ENCODE assay signal across 8 cellular contexts in the genomic region with DNA sequence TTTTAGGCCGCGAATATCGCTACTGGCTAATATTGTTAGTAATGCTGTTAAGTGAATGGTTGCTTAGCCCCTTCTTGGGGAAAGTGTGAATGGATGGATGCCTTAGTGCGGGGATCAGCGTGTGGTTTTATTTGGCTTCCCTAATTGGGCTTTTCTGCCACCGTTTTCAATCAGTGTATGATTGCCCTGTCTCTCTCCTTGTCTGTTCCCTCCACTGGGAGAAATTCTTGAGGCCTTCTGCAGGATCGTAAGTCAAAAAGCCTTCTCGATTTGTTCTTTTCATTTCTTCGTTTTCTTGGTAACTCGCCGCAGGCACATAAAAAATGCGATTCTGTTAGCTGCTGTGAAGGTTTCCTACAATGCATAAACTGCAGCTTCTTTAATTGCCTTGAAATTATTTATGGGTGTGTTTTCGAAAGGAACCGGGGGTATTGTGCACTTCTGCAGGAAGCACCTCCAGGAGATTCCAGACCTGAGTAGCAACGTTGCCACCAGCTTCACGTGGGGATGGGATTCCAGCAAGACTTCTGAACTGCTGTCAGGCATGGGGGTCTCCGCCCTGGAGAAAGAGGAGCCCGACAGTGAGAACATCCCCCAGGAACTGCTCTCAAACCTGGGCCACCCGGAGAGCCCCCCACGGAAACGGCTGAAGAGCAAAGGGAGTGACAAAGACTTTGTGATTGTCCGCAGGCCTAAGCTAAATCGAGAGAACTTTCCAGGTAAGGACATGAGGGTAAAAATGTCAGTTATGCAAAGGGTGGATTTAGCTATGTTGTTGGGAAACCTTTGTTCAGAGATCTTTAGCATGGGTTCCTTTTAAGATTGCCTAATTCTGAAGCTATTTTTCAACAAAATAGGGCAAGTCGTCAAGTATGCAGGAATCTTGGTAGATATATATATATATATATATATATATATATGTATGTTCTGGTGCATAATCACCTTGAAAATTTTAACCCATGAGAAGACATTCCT. TPM values are rescaled to one million over a fixed set of nuclear protein-coding genes. Genes with fewer than 3 reads are reported as not detected.
DNase-seq lines count a peak whose midpoint lies in the region; ATAC-seq, FAIRE-seq and TF ChIP-seq lines count a peak whose summit lies in the region.

No MANE protein-coding gene starts in this region.

- FAIRE-seq in GM12891 (lab: Jason Lieb, UNC) = no peak

- H3K4me1 Mint-ChIP-seq in natural killer cell treated with Interleukin-12 subunit alpha and Interleukin-12 subunit beta and Interleukin-15 and Interleukin-18, amount 100 ng/mL, for 72 hours (ENCODE audit: low read depth in 2 of 2) = peaks cover 35 to 42% of the 10 kb centered on the region in 2 donors

- in situ Hi-C loops in SK-MEL-5 (cut with HindIII; ENCODE audit: low pct_unique_long_range_greater_than_20kb, low sequenced_read_pairs) = no loop called here

- TF ChIP-seq CTCF in epithelial cell of proximal tubule (conservative IDR thresholded peaks at IDR 0.05; ENCODE audit: low read depth, low read length) = no peak

- H3K27me3 Mint-ChIP-seq in natural killer cell treated with Interleukin-12 subunit alpha and Interleukin-12 subunit beta and Interleukin-15 and Interleukin-18, amount 100 ng/mL, for 72 hours = no peaks in the 10 kb centered on the region

- peak; percentile 1 for ATAC-seq in HG02642 (IDR thresholded peaks at IDR 0.05; ENCODE audit: poor library complexity, unreplicated experiment)
- ATAC-seq in natural killer cell treated with Interleukin-12 subunit alpha and Interleukin-12 subunit beta and Interleukin-15 and Interleukin-18, amount 100 ng/mL, for 72 hours = no peak

- TF ChIP-seq POLR2A in GM12891 (IDR thresholded peaks at IDR 0.05; ENCODE audit: low read depth, low read length) = no peak

- H3K4me3 Mint-ChIP-seq in natural killer cell treated with Interleukin-12 subunit alpha and Interleukin-12 subunit beta and Interleukin-15 and Interleukin-18, amount 100 ng/mL, for 72 hours = peak overlapping the region; percentile 99

- H3K36me3 Mint-ChIP-seq in natural killer cell treated with Interleukin-12 subunit alpha and Interleukin-12 subunit beta and Interleukin-15 and Interleukin-18, amount 100 ng/mL, for 72 hours = peaks cover 36% of the 10 kb centered on the region

- peak; percentile 60 for DNase-seq in NCI-H2107 treated with DMSO at 0.1 percent for 48 hours (lab: John Stamatoyannopoulos, UW; ENCODE audit: unreplicated experiment)
- no peak for DNase-seq in NCI-H2107 (lab: John Stamatoyannopoulos, UW)
- DNase-seq in SK-MEL-5 (ENCODE audit: low read depth, low spot score) = peak; percentile 21
- DNase-seq in epithelial cell of proximal tubule (ENCODE audit: low read depth) = no peak
- DNase-seq in natural killer cell treated with Interleukin-12 subunit alpha and Interleukin-12 subunit beta and Interleukin-15 and Interleukin-18, amount 100 ng/mL, for 72 hours (ENCODE audit: low spot score) = no peak
- no peak for DNase-seq in anterior cingulate cortex (lab: John Stamatoyannopoulos, UW)
- DNase-seq in GM12891 (ENCODE audit: insufficient read length, low spot score) = no peak

- H3K4me3 ChIP-seq in epithelial cell of proximal tubule (ENCODE audit: low read depth, low read length) = peak overlapping the region; percentile 71

- peak overlapping the region; percentile 87 to 92 for H3K27ac Mint-ChIP-seq in natural killer cell treated with Interleukin-12 subunit alpha and Interleukin-12 subunit beta and Interleukin-15 and Interleukin-18, amount 100 ng/mL, for 72 hours

- H3K9me3 Mint-ChIP-seq in natural killer cell treated with Interleukin-12 subunit alpha and Interleukin-12 subunit beta and Interleukin-15 and Interleukin-18, amount 100 ng/mL, for 72 hours = no peaks in the 10 kb centered on the region

TF ChIP-seq in GM12891, 5 proteins besides CTCF, POLR2A, EP300 and RAD21:
- no peak for TF ChIP-seq TAF1 (IDR thresholded peaks at IDR 0.05; ENCODE audit: low read depth, low read length)
- TF ChIP-seq POU2F2 (IDR thresholded peaks at IDR 0.05; ENCODE audit: low read depth, low read length) = no peak
- no peak for TF ChIP-seq POLR2AphosphoS5 (IDR thresholded peaks at IDR 0.05; ENCODE audit: low read depth, low read length)
- no peak for TF ChIP-seq PAX5 (IDR thresholded peaks at IDR 0.05; ENCODE audit: insufficient read depth, low read length, severe bottlenecking)
- no peak; the same call in 1 of the 2 replicates for TF ChIP-seq SPI1 (IDR thresholded peaks at IDR 0.05; ENCODE audit: low read depth, low read length)

RNA-seq across cellular contexts. Expression of gene SKP2, which starts 0.7 kb away (rescaled TPM):
- total RNA-seq in SK-MEL-5 (2014; rRNA removed; shearing (Covaris generic)) = 25.5 and 29.5 TPM in 2 replicates
- 28.0 and 32.3 TPM in 2 replicates for polyA plus RNA-seq in SK-MEL-5 (2015; cell fraction: cytosol; rRNA removed)
- 44.3 and 51.5 TPM in 2 replicates for polyA plus RNA-seq in SK-MEL-5 (2015; cell fraction: nucleus; rRNA removed)
- 25.2 and 44.3 TPM in 2 replicates for total RNA-seq in epithelial cell of proximal tubule
- total RNA-seq in natural killer cell treated with Interleukin-12 subunit alpha and Interleukin-12 subunit beta and Interleukin-15 and Interleukin-18, amount 100 ng/mL, for 72 hours = 10 to 100 TPM; 28.6 to 75.9 TPM
- 11.9 TPM for polyA plus RNA-seq in GM12891 (2012; ENCODE audit: low read depth, missing spikeins)

RNA-seq across cellular contexts. Expression of gene LMBRD2, which starts 0.9 kb away (rescaled TPM):
- 13.1 and 14.2 TPM in 2 replicates for total RNA-seq in SK-MEL-5 (2014; rRNA removed; shearing (Covaris generic))
- 8.1 and 9.4 TPM in 2 replicates for polyA plus RNA-seq in SK-MEL-5 (2015; cell fraction: cytosol; rRNA removed)
- 23.3 and 30.8 TPM in 2 replicates for polyA plus RNA-seq in SK-MEL-5 (2015; cell fraction: nucleus; rRNA removed)
- total RNA-seq in epithelial cell of proximal tubule = 2.7 and 4.1 TPM in 2 replicates
- total RNA-seq in natural killer cell treated with Interleukin-12 subunit alpha and Interleukin-12 subunit beta and Interleukin-15 and Interleukin-18, amount 100 ng/mL, for 72 hours = 10 to 100 TPM; 12.7 to 18.7 TPM
- 2.1 TPM for polyA plus RNA-seq in GM12891 (2012; ENCODE audit: low read depth, missing spikeins)

Comparison
In these comparisons a context has a peak if more than half of its experiments do, and no peak if none do; other contexts are left out.
1. DNase-seq: peak in NCI-H2107 treated with DMSO at 0.1 percent for 48 hours (single experiment) and SK-MEL-5 (single experiment); none in NCI-H2107 (single experiment), epithelial cell of proximal tubule (single experiment), natural killer cell treated with Interleukin-12 subunit alpha and Interleukin-12 subunit beta and Interleukin-15 and Interleukin-18, amount 100 ng/mL, for 72 hours (single experiment), anterior cingulate cortex (0 of 58) and GM12891 (single experiment).